In the genomic region with DNA sequence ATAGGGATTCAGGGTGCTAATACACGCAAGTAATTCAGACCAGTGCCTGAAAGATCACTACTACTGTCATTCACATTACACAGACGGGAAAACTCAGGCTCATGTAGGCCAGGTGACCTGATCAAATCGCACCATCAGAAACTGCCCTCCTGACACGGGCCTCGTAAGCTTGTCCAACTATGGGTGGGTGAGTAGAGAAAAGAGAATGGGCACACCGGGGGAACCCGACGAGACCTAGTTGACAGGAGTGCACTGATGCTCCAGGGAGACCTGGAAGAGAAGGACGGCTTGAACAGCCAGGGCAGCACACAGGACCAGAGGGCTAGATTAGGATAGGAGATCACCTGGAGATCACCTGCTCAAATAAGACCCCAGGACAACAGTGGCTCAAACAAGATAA, we compare ENCODE assay signal across 28 cellular contexts.
"Had no signal": no experiment of that assay in that cellular context is flagged by ENCODE, and none has a peak within 500 bp of the region (broad histone marks: within the 10 kb centered on the region; RNA-seq: fewer than 3 reads in every experiment).

No MANE protein-coding gene starts in this region.

- H3K36me3 ChIP-seq: neural progenitor cell, ovary, right lobe of liver, sigmoid colon, stomach, thoracic aorta, thyroid gland, tibial nerve, upper lobe of left lung, uterus had no signal

- H3K27ac Mint-ChIP-seq: naive thymus-derived CD8-positive, alpha-beta T cell; natural killer cell treated with Interleukin-12 subunit alpha and Interleukin-12 subunit beta and Interleukin-15 and Interleukin-18, amount 100 ng/mL, for 72 hours; nephron progenitor cell; neural progenitor cell; progenitor cell of endocrine pancreas; stimulated activated effector memory CD8-positive, alpha-beta T cell treated with anti-CD3 and anti-CD28 coated beads, Interleukin-12 subunit alpha, Interleukin-12 subunit beta, amount 100 ng/mL, for 72 hours; stimulated activated naive B cell treated with anti-CD40 and anti-IgM and Interleukin-4, amounts not matched to agents 10 μg/mL and 1 μg/mL and 100 μg/mL, for 72 hours; stimulated activated naive CD8-positive, alpha-beta T cell treated with anti-CD3 and anti-CD28 coated beads, Interleukin-15, Interleukin-2, amounts not matched to agents 100 ng/mL and 50 ng/mL, for 24 hours had no signal

- H3K27me3 Mint-ChIP-seq: progenitor cell of endocrine pancreas had no signal

- H3K4me3 Mint-ChIP-seq: naive thymus-derived CD8-positive, alpha-beta T cell; natural killer cell treated with Interleukin-12 subunit alpha and Interleukin-12 subunit beta and Interleukin-15 and Interleukin-18, amount 100 ng/mL, for 72 hours; nephron progenitor cell; neural progenitor cell; stimulated activated effector memory CD8-positive, alpha-beta T cell treated with anti-CD3 and anti-CD28 coated beads, Interleukin-12 subunit alpha, Interleukin-12 subunit beta, amount 100 ng/mL, for 72 hours; stimulated activated naive B cell treated with anti-CD40 and anti-IgM and Interleukin-4, amounts not matched to agents 10 μg/mL and 1 μg/mL and 100 μg/mL, for 72 hours; stimulated activated naive CD8-positive, alpha-beta T cell treated with anti-CD3 and anti-CD28 coated beads, Interleukin-15, Interleukin-2, amounts not matched to agents 100 ng/mL and 50 ng/mL, for 24 hours had no signal

- H3K27me3 ChIP-seq: ovary, right lobe of liver, sigmoid colon, thyroid gland, tibial nerve, upper lobe of left lung, uterus had no signal

- H3K9me3 Mint-ChIP-seq: natural killer cell treated with Interleukin-12 subunit alpha and Interleukin-12 subunit beta and Interleukin-15 and Interleukin-18, amount 100 ng/mL, for 72 hours; stimulated activated effector memory CD8-positive, alpha-beta T cell treated with anti-CD3 and anti-CD28 coated beads, Interleukin-12 subunit alpha, Interleukin-12 subunit beta, amount 100 ng/mL, for 72 hours had no signal

- H3K4me1 Mint-ChIP-seq: naive thymus-derived CD8-positive, alpha-beta T cell; nephron progenitor cell; neural progenitor cell; stimulated activated effector memory CD8-positive, alpha-beta T cell treated with anti-CD3 and anti-CD28 coated beads, Interleukin-12 subunit alpha, Interleukin-12 subunit beta, amount 100 ng/mL, for 72 hours; stimulated activated naive B cell treated with anti-CD40 and anti-IgM and Interleukin-4, amounts not matched to agents 10 μg/mL and 1 μg/mL and 100 μg/mL, for 72 hours had no signal

- H3K36me3 Mint-ChIP-seq: natural killer cell treated with Interleukin-12 subunit alpha and Interleukin-12 subunit beta and Interleukin-15 and Interleukin-18, amount 100 ng/mL, for 72 hours; neural progenitor cell; stimulated activated effector memory CD8-positive, alpha-beta T cell treated with anti-CD3 and anti-CD28 coated beads, Interleukin-12 subunit alpha, Interleukin-12 subunit beta, amount 100 ng/mL, for 72 hours; stimulated activated naive B cell treated with anti-CD40 and anti-IgM and Interleukin-4, amounts not matched to agents 10 μg/mL and 1 μg/mL and 100 μg/mL, for 72 hours had no signal

- DNase-seq: naive thymus-derived CD8-positive, alpha-beta T cell; nephron progenitor cell; occipital lobe; ovary; psoas muscle; right cardiac atrium; right lobe of liver; sigmoid colon; small intestine; stimulated activated CD4-positive, alpha-beta T cell treated with anti-CD3 and anti-CD28 coated beads, Interleukin-15, amount 100 ng/mL, for 24 hours; stimulated activated CD4-positive, alpha-beta T cell treated with anti-CD3 and anti-CD28 coated beads, Interleukin-2, amount 100 ng/mL, for 24 hours; stimulated activated CD4-positive, alpha-beta T cell treated with anti-CD3 and anti-CD28 coated beads, Interleukin-2, amount 100 ng/mL, for 48 hours; stimulated activated CD4-positive, alpha-beta T cell treated with anti-CD3 and anti-CD28 coated beads, Interleukin-4, amount 100 ng/mL, for 24 hours; stimulated activated naive B cell treated with anti-CD40 and anti-IgM and Interleukin-4, amounts not matched to agents 10 μg/mL and 1 μg/mL and 100 μg/mL, for 72 hours; stimulated activated naive CD4-positive, alpha-beta T cell treated with Interleukin-2 at 50 U/mL for 16 hours; stomach; thyroid gland; trophoblast cell; upper lobe of left lung; uterus had no signal

- ATAC-seq: naive thymus-derived CD8-positive, alpha-beta T cell; natural killer cell treated with Interleukin-12 subunit alpha and Interleukin-12 subunit beta and Interleukin-15 and Interleukin-18, amount 100 ng/mL, for 72 hours; psoas muscle; right cardiac atrium; right lobe of liver; stimulated activated effector memory CD8-positive, alpha-beta T cell treated with anti-CD3 and anti-CD28 coated beads, Interleukin-12 subunit alpha, Interleukin-12 subunit beta, amount 100 ng/mL, for 72 hours; stimulated activated naive B cell treated with anti-CD40 and anti-IgM and Interleukin-4, amounts not matched to agents 10 μg/mL and 1 μg/mL and 100 μg/mL, for 72 hours had no signal

- H3K4me3 ChIP-seq: neural progenitor cell, ovary, psoas muscle, right lobe of liver, sigmoid colon, stomach, thoracic aorta, thyroid gland, tibial nerve, upper lobe of left lung, uterus had no signal

- H3K27ac ChIP-seq: neural progenitor cell, ovary, parathyroid adenoma, psoas muscle, right lobe of liver, sigmoid colon, stomach, thoracic aorta, thyroid gland, tibial nerve, upper lobe of left lung, uterus had no signal

- H3K9me3 ChIP-seq: ovary, psoas muscle, right lobe of liver, sigmoid colon, thoracic aorta, thyroid gland, tibial nerve, upper lobe of left lung, uterus had no signal

- H3K4me1 ChIP-seq: neural progenitor cell, parathyroid adenoma, psoas muscle, right lobe of liver, sigmoid colon, stomach, thyroid gland, tibial nerve, upper lobe of left lung, uterus had no signal
